In genomic region chr2:227862227-227862740, GRCh38 we compare ENCODE assay signal across 8 cellular contexts. TPM values are rescaled to one million over a fixed set of nuclear protein-coding genes. Genes with fewer than 3 reads are reported as not detected.
A peak's percentile ranks its signal among the peaks of the same experiment; 100 is the strongest.
DNase-seq lines count a peak whose midpoint lies in the region; ATAC-seq, FAIRE-seq and TF ChIP-seq lines count a peak whose summit lies in the region.

No MANE protein-coding gene starts in this region.

- H3K18ac ChIP-seq in trophoblast cell (ENCODE audit: low read length) = no peak overlapping the region
- H3K18ac ChIP-seq in neuronal stem cell (ENCODE audit: low read length) = no peak overlapping the region

- H3K14ac ChIP-seq in trophoblast cell (ENCODE audit: low read length) = no peak overlapping the region
- no peak overlapping the region for H3K14ac ChIP-seq in neuronal stem cell (ENCODE audit: low read length)

- H2BK12ac ChIP-seq in trophoblast cell (ENCODE audit: low read length) = no peak overlapping the region
- no peak overlapping the region for H2BK12ac ChIP-seq in neuronal stem cell (ENCODE audit: low read length)

- peak; percentile 57 for ATAC-seq in HG02870 (IDR thresholded peaks at IDR 0.05; ENCODE audit: unreplicated experiment)

- H2BK15ac ChIP-seq in neuronal stem cell (ENCODE audit: low read length) = no peak overlapping the region

- H2BK120ac ChIP-seq in trophoblast cell (ENCODE audit: insufficient read depth, low read length, poor library complexity) (no peak overlapping the region), neuronal stem cell (ENCODE audit: low read depth, low read length) (no peak overlapping the region)

- H3K4ac ChIP-seq in trophoblast cell (ENCODE audit: low read depth, low read length) = no peak overlapping the region
- H3K4ac ChIP-seq in neuronal stem cell (ENCODE audit: low read length) = no peak overlapping the region

- H4K8ac ChIP-seq in trophoblast cell (ENCODE audit: low read depth, low read length) (no peak overlapping the region), neuronal stem cell (ENCODE audit: low read depth, low read length) (no peak overlapping the region)

- DNase-seq in NCI-H526 (lab: John Stamatoyannopoulos, UW) = peak; percentile 4 to 22
- no peak for DNase-seq in NCI-H526 treated with DMSO at 0.1 percent for 48 hours (lab: John Stamatoyannopoulos, UW)
- peak; percentile 36 for DNase-seq in RKO (ENCODE audit: low spot score)
- no peak for DNase-seq in epithelial cell of prostate (ENCODE audit: low read depth, low spot score)
- DNase-seq in trophoblast cell = peak; percentile 25 to 74
- no peak for DNase-seq in H54 (ENCODE audit: insufficient read length, low spot score)
- no peak for DNase-seq in neuronal stem cell (ENCODE audit: low spot score)

- H3K9me3 ChIP-seq in trophoblast cell (ENCODE audit: insufficient read depth, low read depth, low read length) (no peaks in the 10 kb centered on the region), neuronal stem cell (replicated peaks in 1 of 2; ENCODE audit: control insufficient read depth in 2 of 2, insufficient read depth in 1 of 2, low read depth in 1 of 2, low read length in 2 of 2) (no peaks in the 10 kb centered on the region)

- H3K9ac ChIP-seq in trophoblast cell (ENCODE audit: low read length) (no peak overlapping the region), neuronal stem cell (ENCODE audit: low read depth, low read length, poor library complexity) (no peak overlapping the region)

- no CpG with 5 or more reads among the region's 8 CpGs for WGBS in trophoblast cell (ENCODE audit: extremely low coverage, insufficient coverage, insufficient read length)
- WGBS in neuronal stem cell (ENCODE audit: extremely low coverage in 2 of 2, insufficient read length in 2 of 2, insufficient replicate concordance in 1 of 2), 2 donors = no CpG with 5 or more reads among the region's 8 CpGs

- H3K27ac ChIP-seq in epithelial cell of prostate = peak overlapping the region; percentile 90
- H3K27ac ChIP-seq in trophoblast cell (ENCODE audit: low read depth, low read length) = no peak overlapping the region
- no peak overlapping the region for H3K27ac ChIP-seq in neuronal stem cell (replicated peaks; ENCODE audit: low read length)

- H3K79me2 ChIP-seq in trophoblast cell (ENCODE audit: control insufficient read depth, insufficient read depth, low read length, poor library complexity) = no peaks in the 10 kb centered on the region

- no peak overlapping the region for H2AK5ac ChIP-seq in trophoblast cell (ENCODE audit: low read length)
- H2AK5ac ChIP-seq in neuronal stem cell (ENCODE audit: low read depth, low read length) = no peak overlapping the region

- H3K4me3 ChIP-seq in trophoblast cell (ENCODE audit: low read depth, low read length) = no peak overlapping the region
- no peak overlapping the region for H3K4me3 ChIP-seq in neuronal stem cell (ENCODE audit: low read length in 2 of 2)

- H3K27me3 ChIP-seq in trophoblast cell (ENCODE audit: insufficient read depth, low read length) = no peaks in the 10 kb centered on the region
- H3K27me3 ChIP-seq in neuronal stem cell (ENCODE audit: control insufficient read depth in 3 of 3, insufficient read depth in 3 of 3, low read depth in 1 of 3, low read length in 3 of 3) = no peaks in the 10 kb centered on the region

- H3K4me1 ChIP-seq in trophoblast cell (ENCODE audit: control insufficient read depth in 1 of 2, insufficient read depth in 2 of 2, low read length in 2 of 2) (peaks cover 10 to 11% of the 10 kb centered on the region in 2 experiments), neuronal stem cell (ENCODE audit: control insufficient read depth in 2 of 2, insufficient read depth in 1 of 2, low read depth in 1 of 2, low read length in 2 of 2) (peaks cover 0 to 7% of the 10 kb centered on the region in 2 donors)

- H2AFZ ChIP-seq in trophoblast cell (ENCODE audit: insufficient read depth, low read length, poor library complexity) (no peak overlapping the region), neuronal stem cell (ENCODE audit: low read length) (no peak overlapping the region)

- no peak for FAIRE-seq in H54 (lab: Jason Lieb, UNC)

- H4K12ac ChIP-seq in trophoblast cell (ENCODE audit: low read depth, low read length) = no peak overlapping the region

- H3K79me1 ChIP-seq in trophoblast cell (ENCODE audit: low read length) (peaks cover 5% of the 10 kb centered on the region), neuronal stem cell (ENCODE audit: low read depth, low read length) (no peaks in the 10 kb centered on the region)

- no peak for TF ChIP-seq POLR2A in H54 (IDR thresholded peaks at IDR 0.05; ENCODE audit: low read depth, low read length)

- H4K91ac ChIP-seq in trophoblast cell (ENCODE audit: low read depth, low read length) (no peak overlapping the region), neuronal stem cell (ENCODE audit: low read depth, low read length, poor library complexity) (no peak overlapping the region)

- H3K4me2 ChIP-seq in trophoblast cell (ENCODE audit: low read length) = no peak overlapping the region
- no peak overlapping the region for H3K4me2 ChIP-seq in neuronal stem cell (ENCODE audit: insufficient read depth, low read length, poor library complexity, severe bottlenecking)

- H2BK5ac ChIP-seq in trophoblast cell (ENCODE audit: low read depth, low read length, poor library complexity) = no peak overlapping the region
- no peak overlapping the region for H2BK5ac ChIP-seq in neuronal stem cell (ENCODE audit: low read length)

- no peak overlapping the region for H3K23ac ChIP-seq in trophoblast cell (ENCODE audit: low read length)
- no peak overlapping the region for H3K23ac ChIP-seq in neuronal stem cell (ENCODE audit: low read depth, low read length, poor library complexity)

- no peaks in the 10 kb centered on the region for H3K36me3 ChIP-seq in trophoblast cell (ENCODE audit: control insufficient read depth in 1 of 2, insufficient read depth in 2 of 2, low read length in 2 of 2)
- no peaks in the 10 kb centered on the region for H3K36me3 ChIP-seq in neuronal stem cell (replicated peaks in 1 of 2; ENCODE audit: control insufficient read depth in 2 of 2, insufficient read depth in 2 of 2, low read length in 2 of 2)

RNA-seq across cellular contexts. Expression of gene DAW1, which starts 9.1 kb away (rescaled TPM):
- polyA plus RNA-seq in trophoblast cell (2013) = 0.24 and 0.33 TPM in 2 replicates
- 0.21 TPM for polyA plus RNA-seq in neuronal stem cell (2013, experiment 1 of 2)
- polyA plus RNA-seq in neuronal stem cell (2013, experiment 2 of 2) = 0.29 TPM

RNA-seq across cellular contexts. Expression of gene CCL20, which starts 48.6 kb away (rescaled TPM):
- not detected in 2 replicates for polyA plus RNA-seq in trophoblast cell (2013)
- not detected for polyA plus RNA-seq in neuronal stem cell (2013, experiment 1 of 2)
- not detected for polyA plus RNA-seq in neuronal stem cell (2013, experiment 2 of 2)

Comparison
In these comparisons a context has a peak if more than half of its experiments do, and no peak if none do; other contexts are left out.
1. DNase-seq: peak in NCI-H526 (2 of 2), RKO (single experiment) and trophoblast cell (2 of 2); none in NCI-H526 treated with DMSO at 0.1 percent for 48 hours (single experiment), epithelial cell of prostate (single experiment), H54 (single experiment) and neuronal stem cell (single experiment).